Comparison of ENCODE assay signal across 8 cellular contexts in genomic region chr11:61752117-61752924, GRCh38. TPM values are rescaled to one million over a fixed set of nuclear protein-coding genes. Genes with fewer than 3 reads are reported as not detected.
DNase-seq lines count a peak whose midpoint lies in the region; ATAC-seq and TF ChIP-seq lines count a peak whose summit lies in the region.

TSS of gene MYRF (plus strand) at chr11:61752636. CDS start at chr11:61752745, 109 bp downstream.

- intact Hi-C loops in naive thymus-derived CD4-positive, alpha-beta T cell (cut with micrococcal nuclease): loop anchor here (2.0 kb wide), 2 partner anchors 24 to 356 kb away; no protein-coding TSS in a partner anchor

- H3K4me1 ChIP-seq in naive thymus-derived CD4-positive, alpha-beta T cell (ENCODE audit: control insufficient read depth in 2 of 2, insufficient read depth in 2 of 2, low read length in 2 of 2): no peaks in the 10 kb centered on the region
- H3K4me1 ChIP-seq in subcutaneous abdominal adipose tissue (ENCODE audit: control insufficient read depth in 5 of 5, insufficient read depth in 5 of 5, low read length in 5 of 5): peaks cover 0 to 24% (median 17%) of the 10 kb centered on the region in 5 donors

- peaks cover 0 to 1% (median 0%) of the 10 kb centered on the region in 11 donors for H3K9me3 Mint-ChIP-seq in naive thymus-derived CD4-positive, alpha-beta T cell

- peaks cover 6 to 18% (median 11%) of the 10 kb centered on the region in 7 donors for H3K4me1 Mint-ChIP-seq in naive thymus-derived CD4-positive, alpha-beta T cell

- POLR2A ChIA-PET in naive thymus-derived CD4-positive, alpha-beta T cell (lab: Charles Lee): no interaction called here

- peak within 1 kb of the TSS in 2 of 5 donors; percentile 25 to 32 for H3K9ac ChIP-seq in subcutaneous abdominal adipose tissue (ENCODE audit: low read length in 5 of 5)

- CTCF ChIA-PET in naive thymus-derived CD4-positive, alpha-beta T cell (lab: Charles Lee): no interaction called here

- ATAC-seq in naive thymus-derived CD4-positive, alpha-beta T cell: peak; percentile 91
- ATAC-seq in HG02852 (IDR thresholded peaks at IDR 0.05; ENCODE audit: unreplicated experiment): no peak

- peaks cover 0 to 6% of the 10 kb centered on the region in 2 donors for H3K27me3 ChIP-seq in naive thymus-derived CD4-positive, alpha-beta T cell (ENCODE audit: control insufficient read depth in 2 of 2, insufficient read depth in 2 of 2, low read length in 2 of 2)
- peaks cover 0 to 11% (median 3%) of the 10 kb centered on the region in 5 donors for H3K27me3 ChIP-seq in subcutaneous abdominal adipose tissue (ENCODE audit: control insufficient read depth in 5 of 5, insufficient read depth in 4 of 5, low read length in 5 of 5)

- H3K36me3 ChIP-seq in naive thymus-derived CD4-positive, alpha-beta T cell (ENCODE audit: control insufficient read depth in 2 of 3, insufficient read depth in 3 of 3, low read length in 3 of 3): no peaks in the 10 kb centered on the region
- no peaks in the 10 kb centered on the region for H3K36me3 ChIP-seq in subcutaneous abdominal adipose tissue (ENCODE audit: control insufficient read depth in 5 of 5, insufficient read depth in 5 of 5, low read length in 5 of 5)

- peaks cover 0 to 3% (median 0%) of the 10 kb centered on the region in 5 donors for H3K36me3 Mint-ChIP-seq in naive thymus-derived CD4-positive, alpha-beta T cell

- H3K4me3 Mint-ChIP-seq in naive thymus-derived CD4-positive, alpha-beta T cell: peak within 1 kb of the TSS; percentile 68 to 89 (median 76)

- H3K27ac Mint-ChIP-seq in naive thymus-derived CD4-positive, alpha-beta T cell: peak within 1 kb of the TSS in 1 of 9 donors; percentile 38

- H3K9me3 ChIP-seq in naive thymus-derived CD4-positive, alpha-beta T cell (ENCODE audit: control insufficient read depth in 2 of 3, low read length in 3 of 3): no peaks in the 10 kb centered on the region
- H3K9me3 ChIP-seq in subcutaneous abdominal adipose tissue (ENCODE audit: control insufficient read depth in 5 of 5, low read length in 5 of 5): no peaks in the 10 kb centered on the region

- H3K27me3 Mint-ChIP-seq in naive thymus-derived CD4-positive, alpha-beta T cell: peaks cover 18 to 35% (median 27%) of the 10 kb centered on the region in 5 donors

- H3K4me3 ChIP-seq in epithelial cell of proximal tubule (ENCODE audit: low read depth, low read length) (peak within 1 kb of the TSS; percentile 86), subcutaneous abdominal adipose tissue (ENCODE audit: low read depth in 1 of 5, low read length in 5 of 5) (peak within 1 kb of the TSS; percentile 19 to 64 (median 48))
- H3K4me3 ChIP-seq in naive thymus-derived CD4-positive, alpha-beta T cell (ENCODE audit: low read length): no peak within 1 kb of the TSS

- peak; percentile 52 for DNase-seq in NCI-H1436 (lab: John Stamatoyannopoulos, UW)
- DNase-seq in NCI-H1436 treated with DMSO at 0.1 percent for 48 hours (lab: John Stamatoyannopoulos, UW): no peak
- DNase-seq in NCI-H69 (lab: John Stamatoyannopoulos, UW): peak; percentile 74
- peak; percentile 75 for DNase-seq in activated T-cell treated with anti-CD3 and anti-CD28 coated beads, Interleukin-2, amount 50 U/mL, for 1 hour
- DNase-seq in epithelial cell of proximal tubule (ENCODE audit: low read depth): no peak
- peak in 8 of 9 donors; percentile 28 to 79 (median 44) for DNase-seq in naive thymus-derived CD4-positive, alpha-beta T cell

- peak; percentile 42 for TF ChIP-seq CTCF in epithelial cell of proximal tubule (conservative IDR thresholded peaks at IDR 0.05; ENCODE audit: low read depth, low read length)

- no peak within 1 kb of the TSS for H3K27ac ChIP-seq in naive thymus-derived CD4-positive, alpha-beta T cell (ENCODE audit: low read depth, low read length)
- no peak within 1 kb of the TSS for H3K27ac ChIP-seq in subcutaneous abdominal adipose tissue (ENCODE audit: low read depth, low read length)

RNA-seq across cellular contexts. Expression of gene MYRF, which starts in this region (rescaled TPM):
- 7.6 and 25.0 TPM in 2 replicates for total RNA-seq in epithelial cell of proximal tubule
- 1 to 10 TPM in 1 of 5 experiments, under 1 TPM in 4; 0.19 to 1.5 (median 0.29) TPM for total RNA-seq in naive thymus-derived CD4-positive, alpha-beta T cell
- polyA plus RNA-seq in naive thymus-derived CD4-positive, alpha-beta T cell: under 1 TPM in 1 of 2 donors, not detected in 1; 0.44 TPM

Comparison
In these comparisons a context has a peak if more than half of its experiments do, and no peak if none do; other contexts are left out.
1. DNase-seq: peak in NCI-H1436 (single experiment), NCI-H69 (single experiment), activated T-cell treated with anti-CD3 and anti-CD28 coated beads, Interleukin-2, amount 50 U/mL, for 1 hour (single experiment) and naive thymus-derived CD4-positive, alpha-beta T cell (8 of 9); none in NCI-H1436 treated with DMSO at 0.1 percent for 48 hours (single experiment) and epithelial cell of proximal tubule (single experiment).